Comparison of ENCODE assay signal across 1 cellular context in the genomic region with DNA sequence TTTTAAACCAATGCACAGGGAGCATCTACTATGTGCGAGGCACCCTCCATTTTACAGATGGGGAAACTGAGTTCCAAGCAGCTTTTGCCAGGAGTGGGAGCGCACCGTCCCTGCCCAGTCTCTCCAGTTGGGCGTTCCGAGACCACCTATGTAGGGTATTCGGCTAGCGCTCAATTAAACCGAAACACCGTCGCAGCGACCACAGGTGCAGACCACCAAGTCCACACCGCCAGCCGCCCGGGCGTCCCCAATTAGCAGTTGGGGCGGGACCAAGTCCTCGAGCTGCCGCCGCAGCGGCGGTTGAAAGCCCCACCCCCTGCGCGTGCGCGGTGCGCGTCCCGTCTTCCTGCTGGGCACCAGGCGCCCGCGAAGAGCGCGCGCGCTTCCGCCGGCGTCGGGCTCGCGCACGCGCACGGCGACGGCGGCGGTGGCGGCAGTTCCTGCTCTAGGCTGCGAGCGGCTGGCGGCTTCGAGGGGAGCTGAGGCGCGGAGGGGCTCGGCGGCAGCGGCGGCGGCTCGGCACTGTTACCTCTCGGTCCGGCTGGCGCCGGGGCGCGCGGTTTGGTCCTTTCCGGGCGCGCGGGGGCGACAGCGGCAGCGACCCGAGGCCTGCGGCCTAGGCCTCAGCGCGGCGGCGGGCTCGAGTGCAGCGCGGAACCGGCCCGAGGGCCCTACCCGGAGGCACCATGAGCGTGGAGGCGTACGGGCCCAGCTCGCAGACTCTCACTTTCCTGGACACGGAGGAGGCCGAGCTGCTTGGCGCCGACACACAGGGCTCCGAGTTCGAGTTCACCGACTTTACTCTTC.
TF ChIP-seq lines count a peak whose summit lies in the region.

TSS of gene UPF1 (plus strand) at position 436 of the 807 bp plus-strand sequence. CDS start at position 687, 251 bp downstream.

TF ChIP-seq in SK-N-SH, 30 proteins besides CTCF, POLR2A, EP300 and RAD21 (continued from another document):
- TF ChIP-seq REST (IDR thresholded peaks at IDR 0.05; ENCODE audit: low read depth, low read length) (peak; percentile 14; the same call in 1 of the 2 replicates), YY1 (IDR thresholded peaks at IDR 0.05; ENCODE audit: low read depth) (no peak)
- TF ChIP-seq, protein P1, sequence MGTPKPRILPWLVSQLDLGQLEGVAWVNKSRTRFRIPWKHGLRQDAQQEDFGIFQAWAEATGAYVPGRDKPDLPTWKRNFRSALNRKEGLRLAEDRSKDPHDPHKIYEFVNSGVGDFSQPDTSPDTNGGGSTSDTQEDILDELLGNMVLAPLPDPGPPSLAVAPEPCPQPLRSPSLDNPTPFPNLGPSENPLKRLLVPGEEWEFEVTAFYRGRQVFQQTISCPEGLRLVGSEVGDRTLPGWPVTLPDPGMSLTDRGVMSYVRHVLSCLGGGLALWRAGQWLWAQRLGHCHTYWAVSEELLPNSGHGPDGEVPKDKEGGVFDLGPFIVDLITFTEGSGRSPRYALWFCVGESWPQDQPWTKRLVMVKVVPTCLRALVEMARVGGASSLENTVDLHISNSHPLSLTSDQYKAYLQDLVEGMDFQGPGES (IDR thresholded peaks at IDR 0.05; ENCODE audit: low read depth, low read length): no peak
